Comparison of ENCODE assay signal across 12 cellular contexts in genomic region chr4:161208564-161208963, GRCh38.
"Had no signal": no experiment of that assay in that cellular context is flagged by ENCODE, and none has a peak within 500 bp of the region (broad histone marks: within the 10 kb centered on the region; RNA-seq: fewer than 3 reads in every experiment).

No MANE protein-coding gene starts in this region.

- H3K4me3 ChIP-seq: ascending aorta, breast epithelium, coronary artery, thoracic aorta had no signal

- H3K27ac ChIP-seq: ascending aorta, breast epithelium, coronary artery, thoracic aorta, VCaP had no signal

- H3K36me3 ChIP-seq: ascending aorta, breast epithelium, thoracic aorta had no signal

- DNase-seq: activated CD4-positive, alpha-beta T cell treated with anti-CD3 and anti-CD28 coated beads, Interleukin-2, amount 50 U/mL, for 1 hour; activated CD4-positive, CD25-positive, alpha-beta regulatory T cell treated with anti-CD3 and anti-CD28 coated beads, Interleukin-2, amount 50 U/mL, for 72 hours; activated CD8-positive, alpha-beta memory T cell treated with anti-CD3 and anti-CD28 coated beads, Interleukin-2, amount 50 U/mL, for 48 hours; activated effector memory CD4-positive, alpha-beta T cell treated with anti-CD3 and anti-CD28 coated beads, Interleukin-2, amount 50 U/mL, for 16 hours; activated T-cell treated with anti-CD3 and anti-CD28 coated beads, Interleukin-2, amount 50 U/mL, for 72 hours; stimulated activated naive B cell treated with anti-CD40 and anti-IgM and Interleukin-4, amounts not matched to agents 10 μg/mL and 1 μg/mL and 100 μg/mL, for 72 hours had no signal

- H3K27me3 ChIP-seq: ascending aorta, breast epithelium had no signal

- H3K4me1 ChIP-seq: ascending aorta, breast epithelium had no signal

- H3K9me3 ChIP-seq: ascending aorta, breast epithelium, thoracic aorta had no signal

- ATAC-seq: activated T-cell treated with anti-CD3 and anti-CD28 coated beads, Interleukin-2, amount 50 U/mL, for 72 hours; left lobe of liver; stimulated activated naive B cell treated with anti-CD40 and anti-IgM and Interleukin-4, amounts not matched to agents 10 μg/mL and 1 μg/mL and 100 μg/mL, for 72 hours had no signal
